Comparison of ENCODE assay signal across 2 cellular contexts in the genomic region with DNA sequence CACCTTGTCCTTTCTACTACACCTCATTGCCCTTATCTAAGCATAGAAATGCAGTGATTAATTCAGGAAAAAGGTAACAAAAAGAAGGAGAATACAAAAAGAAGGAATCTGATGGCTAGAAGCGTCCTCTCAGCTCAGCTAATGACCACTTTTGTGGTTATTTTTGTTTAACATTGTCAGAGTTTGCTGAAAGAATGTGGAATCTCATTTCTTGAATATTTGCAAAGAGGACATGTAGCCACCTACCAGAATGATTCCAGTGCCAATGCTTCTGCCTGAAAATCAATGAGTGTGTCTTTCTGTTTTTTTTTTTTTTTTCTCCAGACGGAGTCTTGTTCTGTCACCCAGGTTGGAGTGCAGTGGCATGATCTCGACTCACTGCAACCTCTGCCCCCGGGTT.
TF ChIP-seq lines count a peak whose summit lies in the region.

No MANE protein-coding gene starts in this region.

TF ChIP-seq in H1, 55 proteins besides CTCF, POLR2A, EP300 and RAD21:
- TF ChIP-seq SIRT6 (IDR thresholded peaks at IDR 0.05; ENCODE audit: low read length) = no peak
- no peak for TF ChIP-seq FOSL1 (IDR thresholded peaks at IDR 0.05; ENCODE audit: insufficient read depth, low read depth, low read length)
- TF ChIP-seq HDAC2 (IDR thresholded peaks at IDR 0.05; ENCODE audit: borderline replicate concordance in 1 of 2, low read depth in 2 of 2, low read length in 2 of 2) = no peak
- TF ChIP-seq BRCA1 (IDR thresholded peaks at IDR 0.05; ENCODE audit: low read depth, low read length) = no peak
- no peak for TF ChIP-seq BCL11A (IDR thresholded peaks at IDR 0.05; ENCODE audit: low read depth in 2 of 2, low read length in 2 of 2)
- TF ChIP-seq TCF12 (IDR thresholded peaks at IDR 0.05; ENCODE audit: low read depth, low read length) = no peak
- no peak for TF ChIP-seq RNF2 (IDR thresholded peaks at IDR 0.05; ENCODE audit: borderline replicate concordance, low read depth, low read length, missing control alignments, poor library complexity, severe bottlenecking)
- no peak for TF ChIP-seq SIN3A (conservative IDR thresholded peaks at IDR 0.05 in 1 of 2, IDR thresholded peaks at IDR 0.05 in 1 of 2; ENCODE audit: low read depth in 1 of 2, low read length in 2 of 2)
- TF ChIP-seq, protein P1, sequence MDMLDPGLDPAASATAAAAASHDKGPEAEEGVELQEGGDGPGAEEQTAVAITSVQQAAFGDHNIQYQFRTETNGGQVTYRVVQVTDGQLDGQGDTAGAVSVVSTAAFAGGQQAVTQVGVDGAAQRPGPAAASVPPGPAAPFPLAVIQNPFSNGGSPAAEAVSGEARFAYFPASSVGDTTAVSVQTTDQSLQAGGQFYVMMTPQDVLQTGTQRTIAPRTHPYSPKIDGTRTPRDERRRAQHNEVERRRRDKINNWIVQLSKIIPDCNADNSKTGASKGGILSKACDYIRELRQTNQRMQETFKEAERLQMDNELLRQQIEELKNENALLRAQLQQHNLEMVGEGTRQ (IDR thresholded peaks at IDR 0.05; ENCODE audit: low read length) = no peak
- TF ChIP-seq ZNF274 (IDR thresholded peaks at IDR 0.05; ENCODE audit: borderline replicate concordance, extremely low read depth, low read length) = no peak
- TF ChIP-seq TEAD4 (IDR thresholded peaks at IDR 0.05; ENCODE audit: low read depth, low read length) = no peak
- TF ChIP-seq CEBPB (IDR thresholded peaks at IDR 0.05; ENCODE audit: low read depth, low read length) = no peak
- TF ChIP-seq SAP30 (IDR thresholded peaks at IDR 0.05; ENCODE audit: insufficient read depth, insufficient replicate concordance, low read length) = no peak
- no peak for TF ChIP-seq GTF2F1 (IDR thresholded peaks at IDR 0.05; ENCODE audit: borderline replicate concordance, low read depth, low read length)

TF ChIP-seq in SK-N-SH, 30 proteins besides CTCF, POLR2A, EP300 and RAD21:
- TF ChIP-seq ELF1 (IDR thresholded peaks at IDR 0.05) (no peak), RCOR1 (IDR thresholded peaks at IDR 0.05; ENCODE audit: low read length) (no peak), POLR2AphosphoS5 (IDR thresholded peaks at IDR 0.05; ENCODE audit: low read depth, low read length) (no peak), TCF12 (IDR thresholded peaks at IDR 0.05) (no peak), FOXM1 (IDR thresholded peaks at IDR 0.05; ENCODE audit: low read depth) (no peak), SMC3 (IDR thresholded peaks at IDR 0.05; ENCODE audit: low read depth, low read length) (no peak), NFIC (IDR thresholded peaks at IDR 0.05; ENCODE audit: borderline replicate concordance) (no peak), GABPA (IDR thresholded peaks at IDR 0.05; ENCODE audit: low read depth) (no peak), MEF2A (IDR thresholded peaks at IDR 0.05; ENCODE audit: borderline replicate concordance, low read depth) (no peak), JUND (IDR thresholded peaks at IDR 0.05) (no peak), TEAD4 (IDR thresholded peaks at IDR 0.05; ENCODE audit: borderline replicate concordance, insufficient read depth) (no peak), TAF1 (IDR thresholded peaks at IDR 0.05; ENCODE audit: borderline replicate concordance, low read depth, low read length) (no peak), YY1 (IDR thresholded peaks at IDR 0.05; ENCODE audit: low read depth) (no peak)
- TF ChIP-seq, protein P1 (IDR thresholded peaks at IDR 0.05; ENCODE audit: borderline replicate concordance, low read depth, low read length) = no peak
- TF ChIP-seq, protein P2, sequence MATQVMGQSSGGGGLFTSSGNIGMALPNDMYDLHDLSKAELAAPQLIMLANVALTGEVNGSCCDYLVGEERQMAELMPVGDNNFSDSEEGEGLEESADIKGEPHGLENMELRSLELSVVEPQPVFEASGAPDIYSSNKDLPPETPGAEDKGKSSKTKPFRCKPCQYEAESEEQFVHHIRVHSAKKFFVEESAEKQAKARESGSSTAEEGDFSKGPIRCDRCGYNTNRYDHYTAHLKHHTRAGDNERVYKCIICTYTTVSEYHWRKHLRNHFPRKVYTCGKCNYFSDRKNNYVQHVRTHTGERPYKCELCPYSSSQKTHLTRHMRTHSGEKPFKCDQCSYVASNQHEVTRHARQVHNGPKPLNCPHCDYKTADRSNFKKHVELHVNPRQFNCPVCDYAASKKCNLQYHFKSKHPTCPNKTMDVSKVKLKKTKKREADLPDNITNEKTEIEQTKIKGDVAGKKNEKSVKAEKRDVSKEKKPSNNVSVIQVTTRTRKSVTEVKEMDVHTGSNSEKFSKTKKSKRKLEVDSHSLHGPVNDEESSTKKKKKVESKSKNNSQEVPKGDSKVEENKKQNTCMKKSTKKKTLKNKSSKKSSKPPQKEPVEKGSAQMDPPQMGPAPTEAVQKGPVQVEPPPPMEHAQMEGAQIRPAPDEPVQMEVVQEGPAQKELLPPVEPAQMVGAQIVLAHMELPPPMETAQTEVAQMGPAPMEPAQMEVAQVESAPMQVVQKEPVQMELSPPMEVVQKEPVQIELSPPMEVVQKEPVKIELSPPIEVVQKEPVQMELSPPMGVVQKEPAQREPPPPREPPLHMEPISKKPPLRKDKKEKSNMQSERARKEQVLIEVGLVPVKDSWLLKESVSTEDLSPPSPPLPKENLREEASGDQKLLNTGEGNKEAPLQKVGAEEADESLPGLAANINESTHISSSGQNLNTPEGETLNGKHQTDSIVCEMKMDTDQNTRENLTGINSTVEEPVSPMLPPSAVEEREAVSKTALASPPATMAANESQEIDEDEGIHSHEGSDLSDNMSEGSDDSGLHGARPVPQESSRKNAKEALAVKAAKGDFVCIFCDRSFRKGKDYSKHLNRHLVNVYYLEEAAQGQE (IDR thresholded peaks at IDR 0.05; ENCODE audit: low read depth, low read length) = no peak
- TF ChIP-seq, protein P3, sequence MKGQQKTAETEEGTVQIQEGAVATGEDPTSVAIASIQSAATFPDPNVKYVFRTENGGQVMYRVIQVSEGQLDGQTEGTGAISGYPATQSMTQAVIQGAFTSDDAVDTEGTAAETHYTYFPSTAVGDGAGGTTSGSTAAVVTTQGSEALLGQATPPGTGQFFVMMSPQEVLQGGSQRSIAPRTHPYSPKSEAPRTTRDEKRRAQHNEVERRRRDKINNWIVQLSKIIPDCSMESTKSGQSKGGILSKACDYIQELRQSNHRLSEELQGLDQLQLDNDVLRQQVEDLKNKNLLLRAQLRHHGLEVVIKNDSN (IDR thresholded peaks at IDR 0.05; ENCODE audit: borderline replicate concordance, low read depth) = no peak
- TF ChIP-seq, protein P4, sequence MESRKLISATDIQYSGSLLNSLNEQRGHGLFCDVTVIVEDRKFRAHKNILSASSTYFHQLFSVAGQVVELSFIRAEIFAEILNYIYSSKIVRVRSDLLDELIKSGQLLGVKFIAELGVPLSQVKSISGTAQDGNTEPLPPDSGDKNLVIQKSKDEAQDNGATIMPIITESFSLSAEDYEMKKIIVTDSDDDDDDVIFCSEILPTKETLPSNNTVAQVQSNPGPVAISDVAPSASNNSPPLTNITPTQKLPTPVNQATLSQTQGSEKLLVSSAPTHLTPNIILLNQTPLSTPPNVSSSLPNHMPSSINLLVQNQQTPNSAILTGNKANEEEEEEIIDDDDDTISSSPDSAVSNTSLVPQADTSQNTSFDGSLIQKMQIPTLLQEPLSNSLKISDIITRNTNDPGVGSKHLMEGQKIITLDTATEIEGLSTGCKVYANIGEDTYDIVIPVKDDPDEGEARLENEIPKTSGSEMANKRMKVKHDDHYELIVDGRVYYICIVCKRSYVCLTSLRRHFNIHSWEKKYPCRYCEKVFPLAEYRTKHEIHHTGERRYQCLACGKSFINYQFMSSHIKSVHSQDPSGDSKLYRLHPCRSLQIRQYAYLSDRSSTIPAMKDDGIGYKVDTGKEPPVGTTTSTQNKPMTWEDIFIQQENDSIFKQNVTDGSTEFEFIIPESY (IDR thresholded peaks at IDR 0.05; ENCODE audit: borderline replicate concordance, low read depth) = no peak
